12 cellular contexts compared by ENCODE assay signal in the genomic region with DNA sequence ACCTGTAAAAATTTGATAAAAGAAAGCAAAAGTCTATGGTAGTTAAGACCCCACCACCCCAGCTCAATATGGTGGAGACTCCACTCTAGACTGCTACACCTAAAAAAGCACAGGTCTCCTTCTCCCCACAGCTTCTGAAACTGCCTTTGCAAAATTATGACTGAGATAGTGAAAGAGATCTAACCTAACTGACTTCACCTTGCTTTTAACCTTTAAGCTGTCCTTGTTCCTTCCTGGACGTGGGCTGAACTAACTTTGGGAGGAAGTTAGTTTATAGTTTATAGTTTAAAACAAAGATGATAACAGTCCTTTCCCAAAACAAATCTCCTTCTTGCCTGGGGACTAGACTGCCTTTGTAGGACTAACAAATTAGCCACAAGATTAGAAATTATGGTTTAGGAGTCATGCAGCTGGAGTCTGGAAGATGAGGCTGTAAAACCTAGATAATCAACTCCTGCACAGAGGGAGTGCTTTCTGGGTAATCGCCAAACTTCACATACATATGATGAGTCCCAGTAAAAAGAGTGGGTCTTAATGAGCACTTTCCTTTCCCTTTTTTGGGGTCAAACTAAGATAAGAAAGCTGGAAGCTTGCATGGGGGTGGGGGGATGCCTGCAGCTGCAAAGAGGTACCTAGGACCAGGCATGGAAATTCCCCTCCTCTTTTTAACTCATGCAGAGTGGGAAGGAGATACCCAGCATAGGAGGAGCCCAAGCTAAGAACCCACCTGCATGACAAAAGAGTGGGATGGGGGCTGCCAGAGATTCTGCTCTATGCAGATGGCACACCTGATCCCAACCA. TPM values are rescaled to one million over a fixed set of nuclear protein-coding genes. Genes with fewer than 3 reads are reported as not detected.
DNase-seq lines count a peak whose midpoint lies in the region; ATAC-seq and TF ChIP-seq lines count a peak whose summit lies in the region.
"Had no signal": no experiment of that assay in that cellular context is flagged by ENCODE, and none has a peak within 500 bp of the region (broad histone marks: within the 10 kb centered on the region; RNA-seq: fewer than 3 reads in every experiment).

No MANE protein-coding gene starts in this region.

- H3K9me3 Mint-ChIP-seq in naive thymus-derived CD4-positive, alpha-beta T cell: no peaks in the 10 kb centered on the region
- H3K9me3 Mint-ChIP-seq: central memory CD8-positive, alpha-beta T cell had no signal

- ATAC-seq in GM19035 (IDR thresholded peaks at IDR 0.05; ENCODE audit: unreplicated experiment): peak; percentile 84
- ATAC-seq in naive thymus-derived CD4-positive, alpha-beta T cell: no peak
- no peak for ATAC-seq in heart left ventricle

- peaks cover 0 to 6% (median 0%) of the 10 kb centered on the region in 5 donors for H3K36me3 Mint-ChIP-seq in naive thymus-derived CD4-positive, alpha-beta T cell

- TF ChIP-seq CTCF in HEK293 (tag by site-specific recombination; IDR thresholded peaks at IDR 0.05) (no peak), heart left ventricle (IDR thresholded peaks at IDR 0.05) (no peak)

- no peaks in the 10 kb centered on the region for H3K9me3 ChIP-seq in HEK293 (ENCODE audit: control insufficient read depth, insufficient read depth, low read depth, low read length)
- no peaks in the 10 kb centered on the region for H3K9me3 ChIP-seq in KOPT-K1 (ENCODE audit: insufficient read depth, low read length, poor library complexity, severe bottlenecking)
- H3K9me3 ChIP-seq in naive thymus-derived CD4-positive, alpha-beta T cell (ENCODE audit: control insufficient read depth in 2 of 3, low read length in 3 of 3): no peaks in the 10 kb centered on the region
- H3K9me3 ChIP-seq in heart left ventricle: no peaks in the 10 kb centered on the region
- H3K9me3 ChIP-seq in MG63: no peaks in the 10 kb centered on the region

- H3K27ac Mint-ChIP-seq in naive thymus-derived CD4-positive, alpha-beta T cell: peak overlapping the region; percentile 20 to 80 (median 71)

- 45 to 58% (median 49%) methylated on average over 2 of the region's 2 CpGs for WGBS in heart left ventricle, 4 donors

- H3K4me1 ChIP-seq in HEK293 (ENCODE audit: control insufficient read depth, insufficient read depth, low read length) (no peaks in the 10 kb centered on the region), heart left ventricle (no peaks in the 10 kb centered on the region)
- peaks cover 0 to 19% of the 10 kb centered on the region in 2 donors for H3K4me1 ChIP-seq in naive thymus-derived CD4-positive, alpha-beta T cell (ENCODE audit: control insufficient read depth in 2 of 2, insufficient read depth in 2 of 2, low read length in 2 of 2)

- POLR2A ChIA-PET in HEK293 (lab: Yijun Ruan, JAX): no interaction called here
- POLR2A ChIA-PET in naive thymus-derived CD4-positive, alpha-beta T cell (lab: Charles Lee): interaction anchor here (1.4 kb wide), 1 partner anchor 7 kb away, joined by 3 read pairs; no protein-coding TSS in a partner anchor

- peak overlapping the region; percentile 0 to 71 (median 36) for H3K4me3 Mint-ChIP-seq in naive thymus-derived CD4-positive, alpha-beta T cell
- H3K4me3 Mint-ChIP-seq: central memory CD8-positive, alpha-beta T cell had no signal

- no peaks in the 10 kb centered on the region for H3K27me3 Mint-ChIP-seq in naive thymus-derived CD4-positive, alpha-beta T cell
- H3K27me3 Mint-ChIP-seq: central memory CD8-positive, alpha-beta T cell had no signal

- CTCF ChIA-PET in HEK293 (lab: Yijun Ruan, JAX): interaction anchor here (0.7 to 1.3 kb wide), 3 partner anchors 30 to 55 kb away, joined by 3 read pairs; no protein-coding TSS in a partner anchor
- CTCF ChIA-PET in naive thymus-derived CD4-positive, alpha-beta T cell (lab: Charles Lee): interaction anchor here (0.6 to 3.7 kb wide), 4 partner anchors 17 to 229 kb away, joined by 3 to 13 read pairs (median 3); no protein-coding TSS in a partner anchor

- intact Hi-C loops in naive thymus-derived CD4-positive, alpha-beta T cell (cut with micrococcal nuclease): loop anchor here in 1 of 2 donors (2.0 kb wide), 1 partner anchor 20 kb away; no protein-coding TSS in a partner anchor
- intact Hi-C loops in heart left ventricle (cut with DNase I): no loop called here

- H3K27ac ChIP-seq in HEK293 (ENCODE audit: extremely low read depth, low read depth, low read length): no peak overlapping the region
- H3K27ac ChIP-seq in KOPT-K1 (ENCODE audit: low read depth, low read length, poor library complexity, severe bottlenecking): peak overlapping the region; percentile 90
- H3K27ac ChIP-seq in naive thymus-derived CD4-positive, alpha-beta T cell (ENCODE audit: low read depth, low read length): no peak overlapping the region
- H3K27ac ChIP-seq in heart left ventricle: no peak overlapping the region
- H3K27ac ChIP-seq: hepatocyte had no signal

- H3K27me3 ChIP-seq in naive thymus-derived CD4-positive, alpha-beta T cell (ENCODE audit: control insufficient read depth in 2 of 2, insufficient read depth in 2 of 2, low read length in 2 of 2): no peaks in the 10 kb centered on the region
- no peaks in the 10 kb centered on the region for H3K27me3 ChIP-seq in heart left ventricle
- no peaks in the 10 kb centered on the region for H3K27me3 ChIP-seq in MG63
- H3K27me3 ChIP-seq: hepatocyte had no signal

- peak in 1 of 9 donors; percentile 11 for DNase-seq in naive thymus-derived CD4-positive, alpha-beta T cell
- no peak for DNase-seq in heart left ventricle
- no peak for DNase-seq in MG63
- no peak for DNase-seq in NCI-H1417 treated with DMSO at 0.1 percent for 48 hours (lab: John Stamatoyannopoulos, UW)
- DNase-seq: activated CD4-positive, CD25-positive, alpha-beta regulatory T cell had no signal

- H3K4me1 Mint-ChIP-seq in naive thymus-derived CD4-positive, alpha-beta T cell: peaks cover 8 to 63% (median 52%) of the 10 kb centered on the region in 7 donors
- H3K4me1 Mint-ChIP-seq: central memory CD8-positive, alpha-beta T cell had no signal

- no peak overlapping the region for H3K4me3 ChIP-seq in HEK293 (ENCODE audit: low read depth, low read length)
- no peak overlapping the region for H3K4me3 ChIP-seq in naive thymus-derived CD4-positive, alpha-beta T cell (ENCODE audit: low read length)
- H3K4me3 ChIP-seq in heart left ventricle: no peak overlapping the region
- H3K4me3 ChIP-seq in MG63: no peak overlapping the region
- H3K4me3 ChIP-seq: hepatocyte had no signal

- H3K36me3 ChIP-seq in HEK293 (ENCODE audit: control insufficient read depth in 2 of 2, insufficient read depth in 1 of 2, low read length in 2 of 2): no peaks in the 10 kb centered on the region
- H3K36me3 ChIP-seq in KOPT-K1 (ENCODE audit: insufficient read depth, low read length): no peaks in the 10 kb centered on the region
- H3K36me3 ChIP-seq in naive thymus-derived CD4-positive, alpha-beta T cell (ENCODE audit: control insufficient read depth in 2 of 3, insufficient read depth in 3 of 3, low read length in 3 of 3): no peaks in the 10 kb centered on the region
- H3K36me3 ChIP-seq in heart left ventricle: no peaks in the 10 kb centered on the region
- H3K36me3 ChIP-seq in MG63: no peaks in the 10 kb centered on the region

- TF ChIP-seq POLR2A in heart left ventricle (IDR thresholded peaks at IDR 0.05): no peak

TF ChIP-seq in HEK293, 187 proteins besides CTCF, POLR2A, EP300 and RAD21:
- TF ChIP-seq, protein P1, sequence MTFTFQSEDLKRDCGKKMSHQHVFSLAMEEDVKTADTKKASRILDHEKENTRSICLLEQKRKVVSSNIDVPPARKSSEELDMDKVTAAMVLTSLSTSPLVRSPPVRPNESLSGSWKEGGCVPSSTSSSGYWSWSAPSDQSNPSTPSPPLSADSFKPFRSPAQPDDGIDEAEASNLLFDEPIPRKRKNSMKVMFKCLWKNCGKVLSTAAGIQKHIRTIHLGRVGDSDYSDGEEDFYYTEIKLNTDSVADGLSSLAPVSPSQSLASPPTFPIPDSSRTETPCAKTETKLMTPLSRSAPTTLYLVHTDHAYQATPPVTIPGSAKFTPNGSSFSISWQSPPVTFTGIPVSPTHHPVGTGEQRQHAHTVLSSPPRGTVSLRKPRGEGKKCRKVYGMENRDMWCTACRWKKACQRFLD (tag by site-specific recombination; IDR thresholded peaks at IDR 0.05): no peak
- peak; percentile 25; the same call in 1 of the 2 replicates for TF ChIP-seq FEZF1 (tag by site-specific recombination; IDR thresholded peaks at IDR 0.05)
TF ChIP-seq in HEK293: peak in this region for 1.

RNA-seq across cellular contexts. Expression of a gene that starts 17.5 kb away (rescaled TPM):
- 10 to 100 TPM in 1 of 5 experiments, 1 to 10 TPM in 1, under 1 TPM in 1, not detected in 2; 0.43 to 10.7 (median 1.3) TPM for total RNA-seq in naive thymus-derived CD4-positive, alpha-beta T cell
- not detected for polyA plus RNA-seq in naive thymus-derived CD4-positive, alpha-beta T cell
- under 1 TPM in 1 of 9 donors, not detected in 8; 0.29 TPM for total RNA-seq in heart left ventricle
- polyA plus RNA-seq in heart left ventricle: not detected
- total RNA-seq in MG63 (2014; rRNA removed; shearing (Covaris generic); ENCODE audit: low replicate concordance): not detected in 2 replicates
- total RNA-seq: hepatocyte, HT1080, NCI-H460 had no signal
- polyA plus RNA-seq: hepatocyte had no signal

RNA-seq across cellular contexts. Expression of a gene that starts 36.2 kb away (rescaled TPM):
- total RNA-seq in naive thymus-derived CD4-positive, alpha-beta T cell: 10 to 100 TPM; 30.3 to 50.2 (median 46.8) TPM
- 10 to 100 TPM; 45.0 to 53.7 TPM for polyA plus RNA-seq in naive thymus-derived CD4-positive, alpha-beta T cell
- 10 to 100 TPM; 13.6 to 30.6 (median 20.9) TPM for total RNA-seq in heart left ventricle
- polyA plus RNA-seq in heart left ventricle: 10 to 100 TPM; 14.0 to 34.8 TPM
- 18.2 and 28.8 TPM in 2 replicates for total RNA-seq in MG63 (2014; rRNA removed; shearing (Covaris generic); ENCODE audit: low replicate concordance)

RNA-seq across cellular contexts. Expression of a gene that starts 59.5 kb away (rescaled TPM):
- 1,000 to 10,000 TPM; 1,411 to 1,898 (median 1,693) TPM for total RNA-seq in naive thymus-derived CD4-positive, alpha-beta T cell
- 1,000 to 10,000 TPM; 1,357 to 1,450 TPM for polyA plus RNA-seq in naive thymus-derived CD4-positive, alpha-beta T cell
- total RNA-seq in heart left ventricle: 100 to 1,000 TPM; 308 to 700 (median 426) TPM
- 1,000 to 10,000 TPM in 1 of 2 donors, 100 to 1,000 TPM in 1; 619 to 1,279 TPM for polyA plus RNA-seq in heart left ventricle
- 1,752 and 2,233 TPM in 2 replicates for total RNA-seq in MG63 (2014; rRNA removed; shearing (Covaris generic); ENCODE audit: low replicate concordance)
